Comparison of ENCODE assay signal across 12 cellular contexts in the genomic region with DNA sequence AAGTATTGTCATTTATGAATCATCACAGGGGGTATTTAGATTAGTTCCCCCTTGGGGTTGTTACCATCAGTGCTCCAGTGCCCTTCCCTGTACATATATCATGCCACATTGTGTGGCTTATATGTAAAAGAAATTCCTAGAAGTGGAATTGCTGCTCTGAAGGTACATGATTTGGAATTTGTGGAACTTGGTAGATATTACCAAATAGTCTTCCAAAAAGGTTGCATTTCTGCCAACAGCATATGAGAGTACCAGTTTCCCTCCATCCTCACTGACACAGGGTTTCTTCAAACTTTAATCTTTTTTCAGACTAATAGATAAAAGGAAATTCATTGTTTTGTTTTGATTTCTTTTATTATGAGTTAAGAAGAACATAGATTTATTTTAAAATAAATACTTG. TPM values are rescaled to one million over a fixed set of nuclear protein-coding genes. Genes with fewer than 3 reads are reported as not detected.
DNase-seq lines count a peak whose midpoint lies in the region; ATAC-seq and TF ChIP-seq lines count a peak whose summit lies in the region.
"Had no signal": no experiment of that assay in that cellular context is flagged by ENCODE, and none has a peak within 500 bp of the region (broad histone marks: within the 10 kb centered on the region; RNA-seq: fewer than 3 reads in every experiment).

No MANE protein-coding gene starts in this region.

- H3K4me1 ChIP-seq in left lung (peaks cover 0 to 13% of the 10 kb centered on the region in 2 donors), stomach smooth muscle (ENCODE audit: control insufficient read depth, insufficient read depth, low read length) (peaks cover 34% of the 10 kb centered on the region)

- H3K36me3 Mint-ChIP-seq in HFFc6 (ENCODE audit: low read depth) (peaks cover under 1% of the 10 kb centered on the region; the same call in 1 of the 2 replicates), MCF 10A (ENCODE audit: insufficient read depth, unreplicated experiment) (peaks cover 9% of the 10 kb centered on the region), immature natural killer cell (peaks cover 0 to 5% (median under 1%) of the 10 kb centered on the region in 3 donors)
- H3K36me3 Mint-ChIP-seq: natural killer cell had no signal

- no TSS peak for BruUV-seq in MCF 10A (replicated peaks; lab: Mats Ljungman, UMichigan)

- peaks cover 2% of the 10 kb centered on the region for H3K27me3 Mint-ChIP-seq in HFFc6 (ENCODE audit: insufficient read depth)
- H3K27me3 Mint-ChIP-seq in MCF 10A (ENCODE audit: insufficient read depth, unreplicated experiment) = no peaks in the 10 kb centered on the region
- H3K27me3 Mint-ChIP-seq in immature natural killer cell (ENCODE audit: low read depth in 3 of 3) = peaks cover 0 to 5% (median 3%) of the 10 kb centered on the region in 3 donors

- intact Hi-C loops in MCF 10A (cut with micrococcal nuclease) (no loop called here), left lung (cut with DNase I) (no loop called here)

- CTCF ChIA-PET in MCF 10A (lab: Yijun Ruan, JAX) = no interaction called here
- CTCF ChIA-PET in GM10248 (lab: Yijun Ruan, JAX) = no interaction called here

- no peak for DNase-seq in HFFc6
- DNase-seq in MCF 10A (ENCODE audit: unreplicated experiment) = no peak
- no peak for DNase-seq in left lung
- no peak for DNase-seq in cerebellar cortex (ENCODE audit: low spot score)
- no peak for DNase-seq in activated gamma-delta T cell (lab: John Stamatoyannopoulos, UW)
- no peak for DNase-seq in GM10248 (ENCODE audit: extremely low spot score)
- no peak for DNase-seq in immature natural killer cell
- DNase-seq: natural killer cell; RPMI8226; stimulated activated CD4-positive, alpha-beta T cell treated with anti-CD3 and anti-CD28 coated beads, Interleukin-4, amount 100 ng/mL, for 24 hours had no signal

- no peak overlapping the region for H3K9ac ChIP-seq in stomach smooth muscle (ENCODE audit: low read length in 2 of 2)

- H3K9me3 Mint-ChIP-seq in HFFc6 (no peaks in the 10 kb centered on the region), MCF 10A (ENCODE audit: unreplicated experiment) (no peaks in the 10 kb centered on the region), immature natural killer cell (no peaks in the 10 kb centered on the region)
- H3K9me3 Mint-ChIP-seq: activated T-helper 1 cell treated with anti-CD3 and anti-CD28 coated beads, Interleukin-12 subunit alpha, Interleukin-12 subunit beta, Interleukin-2, Interleukin-4 antibody, amounts not matched to agents 30 ng/mL and 10 ng/mL and 1 ng/mL, durations not matched to agents 14 hours and 24 hours and 36 hours; natural killer cell had no signal

- H3K9me3 ChIP-seq in left lung = no peaks in the 10 kb centered on the region
- no peaks in the 10 kb centered on the region for H3K9me3 ChIP-seq in stomach smooth muscle (ENCODE audit: control insufficient read depth in 2 of 2, low read length in 2 of 2)

- no peak for ATAC-seq in left lung
- ATAC-seq: natural killer cell had no signal

- peaks cover 56% of the 10 kb centered on the region for H3K4me1 Mint-ChIP-seq in HFFc6 (ENCODE audit: low read depth)
- peaks cover 27% of the 10 kb centered on the region for H3K4me1 Mint-ChIP-seq in MCF 10A (ENCODE audit: insufficient read depth, unreplicated experiment)
- H3K4me1 Mint-ChIP-seq in immature natural killer cell = no peaks in the 10 kb centered on the region

- H3K27ac Mint-ChIP-seq in HFFc6 (peak overlapping the region; percentile 100), MCF 10A (ENCODE audit: low read depth, unreplicated experiment) (peak overlapping the region; percentile 100), immature natural killer cell (no peak overlapping the region)
- H3K27ac Mint-ChIP-seq: activated T-helper 1 cell treated with anti-CD3 and anti-CD28 coated beads, Interleukin-12 subunit alpha, Interleukin-12 subunit beta, Interleukin-2, Interleukin-4 antibody, amounts not matched to agents 30 ng/mL and 10 ng/mL and 1 ng/mL, durations not matched to agents 14 hours and 24 hours and 36 hours; natural killer cell had no signal

- peaks cover 0 to 11% of the 10 kb centered on the region in 2 donors for H3K36me3 ChIP-seq in left lung
- H3K36me3 ChIP-seq in stomach smooth muscle (ENCODE audit: control insufficient read depth in 2 of 2, insufficient read depth in 2 of 2, low read length in 2 of 2) = no peaks in the 10 kb centered on the region

- POLR2A ChIA-PET in MCF 10A (lab: Yijun Ruan, JAX) = interaction anchor here (0.7 kb wide), 1 partner anchor 9 kb away, joined by 5 read pairs; no protein-coding TSS in a partner anchor
- POLR2A ChIA-PET in GM10248 (lab: Yijun Ruan, JAX) = no interaction called here

- H3K27ac ChIP-seq in left lung (peak overlapping the region; percentile 81 to 84), stomach smooth muscle (ENCODE audit: low read length) (peak overlapping the region; percentile 94)

- H3K4me3 ChIP-seq in left lung (no peak overlapping the region), stomach smooth muscle (ENCODE audit: low read length in 2 of 2) (no peak overlapping the region)

- peak overlapping the region; percentile 85; the same call in 1 of the 2 replicates for H3K4me3 Mint-ChIP-seq in HFFc6
- peak overlapping the region; percentile 68 for H3K4me3 Mint-ChIP-seq in MCF 10A (ENCODE audit: unreplicated experiment)
- no peak overlapping the region for H3K4me3 Mint-ChIP-seq in immature natural killer cell
- H3K4me3 Mint-ChIP-seq: activated T-helper 1 cell treated with anti-CD3 and anti-CD28 coated beads, Interleukin-12 subunit alpha, Interleukin-12 subunit beta, Interleukin-2, Interleukin-4 antibody, amounts not matched to agents 30 ng/mL and 10 ng/mL and 1 ng/mL, durations not matched to agents 14 hours and 24 hours and 36 hours; natural killer cell had no signal

- H3K27me3 ChIP-seq in left lung (no peaks in the 10 kb centered on the region), stomach smooth muscle (ENCODE audit: control insufficient read depth in 1 of 2, insufficient read depth in 2 of 2, low read length in 2 of 2) (no peaks in the 10 kb centered on the region)

- no peak for TF ChIP-seq CTCF in HFFc6 (IDR thresholded peaks at IDR 0.05)
- no peak for TF ChIP-seq CTCF in MCF 10A (IDR thresholded peaks at IDR 0.05; ENCODE audit: unreplicated experiment)
- no peak for TF ChIP-seq CTCF in left lung (IDR thresholded peaks at IDR 0.05)
- TF ChIP-seq CTCF in GM10248 (IDR thresholded peaks at IDR 0.05; ENCODE audit: control extremely low read depth, extremely low read depth, low read depth, missing control alignments) = no peak

RNA-seq across cellular contexts. Expression of gene AKNAD1, which starts 41.3 kb away (rescaled TPM):
- total RNA-seq in HFFc6 (2021; fragmentation: NEBNext Ultra II Directional; extraction: Animal tissue kit (Norgen Biotek cat#: 25700)) = under 1 TPM in 2 of 6 experiments, not detected in 4; 0.39 to 0.57 TPM
- total RNA-seq in MCF 10A (2022) (6.1 and 7.2 TPM in 2 replicates), left lung (not detected)
- not detected for polyA plus RNA-seq in immature natural killer cell
- total RNA-seq: activated T-helper 1 cell treated with anti-CD3 and anti-CD28 coated beads, Interleukin-12 subunit alpha, Interleukin-12 subunit beta, Interleukin-2, Interleukin-4 antibody, amounts not matched to agents 30 ng/mL and 10 ng/mL and 1 ng/mL, durations not matched to agents 14 hours and 24 hours and 36 hours; natural killer cell had no signal

Comparison
In these comparisons a context has a peak if more than half of its experiments do, and no peak if none do; other contexts are left out.
1. H3K27ac Mint-ChIP-seq: peak in HFFc6 (single experiment) and MCF 10A (single experiment); none in immature natural killer cell (0 of 6).
2. H3K4me3 Mint-ChIP-seq: peak in HFFc6 (single experiment) and MCF 10A (single experiment); none in immature natural killer cell (0 of 5).